33 cellular contexts compared by ENCODE assay signal in genomic region chr14:80924365-80925103, GRCh38. TPM values are rescaled to one million over a fixed set of nuclear protein-coding genes. Genes with fewer than 3 reads are reported as not detected.
"Had no signal": no experiment of that assay in that cellular context is flagged by ENCODE, and none has a peak within 500 bp of the region (broad histone marks: within the 10 kb centered on the region; RNA-seq: fewer than 3 reads in every experiment).

No MANE protein-coding gene starts in this region.

- ATAC-seq: activated CD8-positive, alpha-beta T cell treated with anti-CD3 and anti-CD28 coated beads for 36 hours; foreskin keratinocyte; heart right ventricle; left lung; lower lobe of right lung; mucosa of descending colon; natural killer cell treated with Interleukin-12 subunit alpha and Interleukin-12 subunit beta and Interleukin-15 and Interleukin-18, amount 100 ng/mL, for 72 hours; right lobe of liver; stimulated activated naive CD8-positive, alpha-beta T cell treated with anti-CD3 and anti-CD28 coated beads, Interleukin-15, Interleukin-2, amounts not matched to agents 100 U/mL and 50 U/mL, for 24 hours had no signal

- H3K4me3 ChIP-seq: colonic mucosa, heart right ventricle, left lung, lower lobe of right lung, mucosa of descending colon, right lobe of liver, skin epidermis, testis, uterus had no signal

- H3K27me3 Mint-ChIP-seq: activated CD8-positive, alpha-beta T cell treated with anti-CD3 and anti-CD28 coated beads for 36 hours; activated naive CD4-positive, alpha-beta T cell treated with anti-CD3 and anti-CD28 coated beads, Interleukin-2, amount 50 U/mL, for 24 hours had no signal

- H3K27ac Mint-ChIP-seq: activated CD8-positive, alpha-beta T cell treated with anti-CD3 and anti-CD28 coated beads for 36 hours; activated T-helper 2 cell treated with anti-CD3 and anti-CD28 coated beads, Interferon-gamma antibody, Interleukin-2, Interleukin-4, amounts not matched to agents 10 μg/mL and 5 μg/mL and 100 μg/mL, durations not matched to agents 14 hours and 24 hours and 36 hours; natural killer cell treated with Interleukin-12 subunit alpha and Interleukin-12 subunit beta and Interleukin-15 and Interleukin-18, amount 100 ng/mL, for 72 hours; T-helper 1 cell treated with Interleukin-12 subunit alpha and Interleukin-12 subunit beta and Interleukin-4 antibody, amounts not matched to agents 30 μg/mL and 1 μg/mL, for 36 hours had no signal

- H3K9me3 Mint-ChIP-seq: activated naive CD4-positive, alpha-beta T cell treated with anti-CD3 and anti-CD28 coated beads, Interleukin-2, amount 50 U/mL, for 24 hours; activated T-helper 2 cell treated with anti-CD3 and anti-CD28 coated beads, Interferon-gamma antibody, Interleukin-2, Interleukin-4, amounts not matched to agents 10 μg/mL and 5 μg/mL and 100 μg/mL, durations not matched to agents 14 hours and 24 hours and 36 hours; natural killer cell treated with Interleukin-12 subunit alpha and Interleukin-12 subunit beta and Interleukin-15 and Interleukin-18, amount 100 ng/mL, for 72 hours; T-helper 1 cell treated with Interleukin-12 subunit alpha and Interleukin-12 subunit beta and Interleukin-4 antibody, amounts not matched to agents 30 μg/mL and 1 μg/mL, for 36 hours had no signal

- H3K4me1 ChIP-seq: colonic mucosa, left lung, lower lobe of right lung, right lobe of liver, uterus had no signal

- H3K9me3 ChIP-seq: colonic mucosa, left lung, lower lobe of right lung, mucosa of descending colon, neutrophil, right lobe of liver, testis, uterus had no signal

- H3K36me3 ChIP-seq: colonic mucosa, heart right ventricle, left lung, lower lobe of right lung, neutrophil, right lobe of liver, uterus had no signal

- H3K4me1 Mint-ChIP-seq: activated naive CD4-positive, alpha-beta T cell treated with anti-CD3 and anti-CD28 coated beads, Interleukin-2, amount 50 U/mL, for 24 hours had no signal

- H3K27ac ChIP-seq: colonic mucosa, foreskin keratinocyte, heart right ventricle, left lung, lower lobe of right lung, neutrophil, right lobe of liver, skin epidermis, testis, uterus, VCaP had no signal

- H3K27me3 ChIP-seq: colonic mucosa, foreskin keratinocyte, heart right ventricle, left lung, neutrophil, right lobe of liver, testis, uterus had no signal

- DNase-seq: activated CD4-positive, alpha-beta T cell treated with anti-CD3 and anti-CD28 coated beads, Interleukin-2, amount 50 U/mL, for 1 hour; activated CD4-positive, CD25-positive, alpha-beta regulatory T cell treated with anti-CD3 and anti-CD28 coated beads, Interleukin-2, amount 50 U/mL, for 72 hours; activated CD8-positive, alpha-beta T cell treated with anti-CD3 and anti-CD28 coated beads for 36 hours; activated T-cell treated with anti-CD3 and anti-CD28 coated beads, Interleukin-2, amount 50 U/mL, for 48 hours; anterior cingulate cortex; cerebellar nuclear complex; colonic mucosa; effector memory CD4-positive, alpha-beta T cell; heart right ventricle; kidney glomerular epithelial cell; left lung; lower lobe of right lung; mesendoderm; mucosa of descending colon; right lobe of liver; stimulated activated CD4-positive, alpha-beta T cell treated with anti-CD3 and anti-CD28 coated beads, Interleukin-12 subunit alpha, Interleukin-12 subunit beta, amount 100 ng/mL, for 4 hours; stimulated activated CD4-positive, alpha-beta T cell treated with anti-CD3 and anti-CD28 coated beads, Interleukin-4, amount 100 ng/mL, for 1 hour; stimulated activated naive CD8-positive, alpha-beta T cell treated with anti-CD3 and anti-CD28 coated beads, Interleukin-15, Interleukin-2, amounts not matched to agents 100 U/mL and 50 U/mL, for 24 hours; T-helper 9 cell; testis; trophoblast cell; uterus had no signal

- H3K4me3 Mint-ChIP-seq: activated CD8-positive, alpha-beta T cell treated with anti-CD3 and anti-CD28 coated beads for 36 hours; activated naive CD4-positive, alpha-beta T cell treated with anti-CD3 and anti-CD28 coated beads, Interleukin-2, amount 50 U/mL, for 24 hours; natural killer cell treated with Interleukin-12 subunit alpha and Interleukin-12 subunit beta and Interleukin-15 and Interleukin-18, amount 100 ng/mL, for 72 hours; T-helper 1 cell treated with Interleukin-12 subunit alpha and Interleukin-12 subunit beta and Interleukin-4 antibody, amounts not matched to agents 30 μg/mL and 1 μg/mL, for 36 hours had no signal

RNA-seq across cellular contexts. Expression of gene TSHR, which starts 30.9 kb away (rescaled TPM):
- total RNA-seq: activated T-helper 2 cell treated with anti-CD3 and anti-CD28 coated beads, Interferon-gamma antibody, Interleukin-2, Interleukin-4, amounts not matched to agents 10 μg/mL and 5 μg/mL and 100 μg/mL, durations not matched to agents 14 hours and 24 hours and 36 hours; dermis microvascular lymphatic vessel endothelial cell; foreskin keratinocyte; heart right ventricle; lower lobe of right lung; myocyte; natural killer cell treated with Interleukin-12 subunit alpha and Interleukin-12 subunit beta and Interleukin-15 and Interleukin-18, amount 100 ng/mL, for 72 hours; osteocyte had no signal
- polyA plus RNA-seq: foreskin keratinocyte had no signal
